Comparison of ENCODE assay signal across 1 cellular context in the genomic region with DNA sequence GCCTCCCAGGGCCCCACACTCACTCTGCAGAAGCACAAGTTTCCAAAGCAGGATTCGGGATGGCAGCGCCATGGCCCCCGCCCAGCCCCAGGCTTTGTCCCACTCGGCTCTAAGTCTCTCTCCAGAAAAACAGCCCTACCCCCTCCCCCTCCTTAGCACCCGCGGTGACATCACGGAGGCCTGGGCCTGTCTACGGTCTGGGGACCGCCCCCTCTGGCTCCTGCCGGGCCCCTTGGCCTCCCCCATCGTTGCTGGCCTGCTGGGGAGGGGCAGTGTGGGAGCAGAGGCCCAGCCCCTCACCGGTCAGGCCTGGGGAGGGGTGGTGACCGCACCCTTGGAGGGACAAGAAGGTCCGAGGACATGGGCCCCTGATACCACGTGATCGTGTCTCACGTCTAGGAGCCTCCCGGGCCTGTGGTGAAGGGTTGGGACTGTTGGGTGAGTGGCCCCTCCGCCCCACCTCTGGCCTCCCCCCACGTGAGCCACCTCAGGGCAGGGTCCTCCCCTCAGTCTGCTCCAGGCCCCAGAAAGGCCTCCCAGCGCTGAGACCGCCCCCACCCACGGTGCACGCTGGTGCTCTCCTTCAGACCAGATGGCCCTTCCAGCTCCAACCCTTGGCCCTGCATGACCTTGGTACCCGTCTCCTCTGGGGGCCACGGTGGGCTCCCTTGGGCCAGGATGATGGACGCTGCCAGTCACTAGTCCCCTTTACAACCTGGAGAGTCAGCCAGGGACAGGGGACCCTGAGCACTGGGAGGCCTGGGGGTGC.
TF ChIP-seq lines count a peak whose summit lies in the region.

Gene MXRA8, minus strand, starts transcription at position 123 of the 769 bp plus-strand sequence. Its CDS starts 51 bp downstream, at position 72.

TF ChIP-seq in K562, 482 proteins besides CTCF, POLR2A, EP300 and RAD21 (continued from another document and continues in another):
- no peak for TF ChIP-seq RERE (CRISPR knock-in tag; IDR thresholded peaks at IDR 0.05; ENCODE audit: borderline replicate concordance)
- no peak for TF ChIP-seq CAMTA2 (CRISPR knock-in tag; conservative IDR thresholded peaks at IDR 0.05)
- TF ChIP-seq HIVEP1 (CRISPR knock-in tag; IDR thresholded peaks at IDR 0.05): no peak
- TF ChIP-seq TARDBP (IDR thresholded peaks at IDR 0.05): no peak
- TF ChIP-seq ZNF184 (CRISPR knock-in tag; IDR thresholded peaks at IDR 0.05): no peak
- TF ChIP-seq TRIM24 (IDR thresholded peaks at IDR 0.05): peak in 1 of 2 experiments; percentile 47; a peak in 1 of 4 replicates
- TF ChIP-seq MNT (conservative IDR thresholded peaks at IDR 0.05): peak; percentile 64 to 69; a peak in 3 of 4 replicates
- TF ChIP-seq, protein P1, sequence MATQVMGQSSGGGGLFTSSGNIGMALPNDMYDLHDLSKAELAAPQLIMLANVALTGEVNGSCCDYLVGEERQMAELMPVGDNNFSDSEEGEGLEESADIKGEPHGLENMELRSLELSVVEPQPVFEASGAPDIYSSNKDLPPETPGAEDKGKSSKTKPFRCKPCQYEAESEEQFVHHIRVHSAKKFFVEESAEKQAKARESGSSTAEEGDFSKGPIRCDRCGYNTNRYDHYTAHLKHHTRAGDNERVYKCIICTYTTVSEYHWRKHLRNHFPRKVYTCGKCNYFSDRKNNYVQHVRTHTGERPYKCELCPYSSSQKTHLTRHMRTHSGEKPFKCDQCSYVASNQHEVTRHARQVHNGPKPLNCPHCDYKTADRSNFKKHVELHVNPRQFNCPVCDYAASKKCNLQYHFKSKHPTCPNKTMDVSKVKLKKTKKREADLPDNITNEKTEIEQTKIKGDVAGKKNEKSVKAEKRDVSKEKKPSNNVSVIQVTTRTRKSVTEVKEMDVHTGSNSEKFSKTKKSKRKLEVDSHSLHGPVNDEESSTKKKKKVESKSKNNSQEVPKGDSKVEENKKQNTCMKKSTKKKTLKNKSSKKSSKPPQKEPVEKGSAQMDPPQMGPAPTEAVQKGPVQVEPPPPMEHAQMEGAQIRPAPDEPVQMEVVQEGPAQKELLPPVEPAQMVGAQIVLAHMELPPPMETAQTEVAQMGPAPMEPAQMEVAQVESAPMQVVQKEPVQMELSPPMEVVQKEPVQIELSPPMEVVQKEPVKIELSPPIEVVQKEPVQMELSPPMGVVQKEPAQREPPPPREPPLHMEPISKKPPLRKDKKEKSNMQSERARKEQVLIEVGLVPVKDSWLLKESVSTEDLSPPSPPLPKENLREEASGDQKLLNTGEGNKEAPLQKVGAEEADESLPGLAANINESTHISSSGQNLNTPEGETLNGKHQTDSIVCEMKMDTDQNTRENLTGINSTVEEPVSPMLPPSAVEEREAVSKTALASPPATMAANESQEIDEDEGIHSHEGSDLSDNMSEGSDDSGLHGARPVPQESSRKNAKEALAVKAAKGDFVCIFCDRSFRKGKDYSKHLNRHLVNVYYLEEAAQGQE (CRISPR knock-in tag; IDR thresholded peaks at IDR 0.05; ENCODE audit: low read depth): no peak
- no peak for TF ChIP-seq HNRNPK (IDR thresholded peaks at IDR 0.05; ENCODE audit: low read depth, low read length, poor library complexity, severe bottlenecking)
- 0 out of 4 replicates have a peak, but pooled peaks of 1 of the 2 experiments have one; percentile 40 for TF ChIP-seq HDAC1 (IDR thresholded peaks at IDR 0.05)
- no peak for TF ChIP-seq CREBBP (IDR thresholded peaks at IDR 0.05; ENCODE audit: low read depth, low read length)
- no peak for TF ChIP-seq FOXJ2 (tag; IDR thresholded peaks at IDR 0.05)
- TF ChIP-seq CTCFL (IDR thresholded peaks at IDR 0.05; ENCODE audit: borderline replicate concordance, insufficient read depth, low read depth, low read length, poor library complexity, severe bottlenecking): no peak
- TF ChIP-seq ZBTB17 (CRISPR knock-in tag; IDR thresholded peaks at IDR 0.05): no peak
- no peak for TF ChIP-seq ZNF609 (CRISPR knock-in tag; IDR thresholded peaks at IDR 0.05; ENCODE audit: borderline replicate concordance)
- TF ChIP-seq THAP7 (CRISPR knock-in tag; IDR thresholded peaks at IDR 0.05): no peak
- no peak for TF ChIP-seq PRMT5 (CRISPR knock-in tag; IDR thresholded peaks at IDR 0.05)
- TF ChIP-seq PRPF4 (IDR thresholded peaks at IDR 0.05; ENCODE audit: insufficient read depth, low read depth, low read length, poor library complexity, severe bottlenecking): no peak
- TF ChIP-seq CBFA2T3 (IDR thresholded peaks at IDR 0.05): no peak
- TF ChIP-seq ATF2 (CRISPR knock-in tag; IDR thresholded peaks at IDR 0.05): no peak
- TF ChIP-seq MBD1 (CRISPR knock-in tag; IDR thresholded peaks at IDR 0.05): no peak
- no peak for TF ChIP-seq XRCC5 (IDR thresholded peaks at IDR 0.05; ENCODE audit: low read depth, low read length)
- peak; percentile 51; the same call in 1 of the 2 replicates for TF ChIP-seq RNF2 (IDR thresholded peaks at IDR 0.05)
- TF ChIP-seq CXXC5 (CRISPR knock-in tag; IDR thresholded peaks at IDR 0.05): peak; percentile 58
- TF ChIP-seq SRSF3 (IDR thresholded peaks at IDR 0.05; ENCODE audit: insufficient read depth, low read length): no peak
- peak in 1 of 2 experiments; percentile 77; a peak in 1 of 4 replicates for TF ChIP-seq KDM1A (IDR thresholded peaks at IDR 0.05)
- TF ChIP-seq ZFP30 (CRISPR knock-in tag; IDR thresholded peaks at IDR 0.05; ENCODE audit: borderline replicate concordance): no peak
- no peak for TF ChIP-seq MEF2D (tag; conservative IDR thresholded peaks at IDR 0.05; ENCODE audit: low read depth)
